ENCODE assay signal across 23 cellular contexts in the genomic region with DNA sequence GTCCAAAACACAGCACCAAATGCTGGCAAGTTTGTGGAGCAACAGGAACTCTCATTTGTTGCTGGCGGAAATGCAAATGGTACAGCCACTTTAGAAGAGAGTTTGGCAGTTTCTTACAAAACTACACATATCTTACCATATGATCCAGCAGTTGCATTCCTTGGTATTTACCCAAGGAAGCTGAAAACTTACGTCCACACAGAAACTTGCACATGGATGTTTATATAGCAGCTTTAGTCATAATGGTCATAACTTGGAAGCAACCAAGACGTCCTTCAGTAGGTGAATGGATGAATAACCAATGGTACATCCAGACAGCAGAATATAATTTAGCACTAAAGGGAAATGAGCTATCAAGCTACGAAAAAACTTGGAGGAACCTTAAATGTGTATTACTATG.
DNase-seq lines count a peak whose midpoint lies in the region; ATAC-seq and TF ChIP-seq lines count a peak whose summit lies in the region.
"Had no signal": no experiment of that assay in that cellular context is flagged by ENCODE, and none has a peak within 500 bp of the region (broad histone marks: within the 10 kb centered on the region; RNA-seq: fewer than 3 reads in every experiment).

No MANE protein-coding gene starts in this region.

- peaks cover 42% of the 10 kb centered on the region for H3K27me3 ChIP-seq in PC-3 (ENCODE audit: low read length)
- H3K27me3 ChIP-seq: BLaER1 treated with 17β-estradiol and CSF1 and Interleukin-3, amounts not matched to agents 10 nM and 100 nM had no signal

- H3K36me3 ChIP-seq in PC-3 (ENCODE audit: low read depth, low read length): no peaks in the 10 kb centered on the region

- POLR2A ChIA-PET in AG04449 (lab: Yijun Ruan, JAX): no interaction called here
- POLR2A ChIA-PET in PC-3 (lab: Charles Lee; ENCODE audit: unreplicated experiment): no interaction called here

- no peaks in the 10 kb centered on the region for H3K9me2 ChIP-seq in PC-3 (replicated peaks; ENCODE audit: low read length)

- no peak overlapping the region for H3K27ac ChIP-seq in PC-3 (ENCODE audit: low read length)
- H3K27ac ChIP-seq: 22Rv1; BLaER1 treated with 17β-estradiol and CSF1 and Interleukin-3, amounts not matched to agents 10 nM and 100 nM had no signal

- intact Hi-C loops in PC-3 (cut with micrococcal nuclease): no loop called here

- no TSS peak for BruUV-seq in PC-3 (replicated peaks; lab: Mats Ljungman, UMichigan)

- no peaks in the 10 kb centered on the region for H4K20me1 ChIP-seq in PC-3 (ENCODE audit: low read length)
- H4K20me1 ChIP-seq: BLaER1 treated with 17β-estradiol and CSF1 and Interleukin-3, amounts not matched to agents 10 nM and 100 nM had no signal

- H3K9ac ChIP-seq in PC-3 (ENCODE audit: low read length): no peak overlapping the region
- H3K9ac ChIP-seq: BLaER1 treated with 17β-estradiol and CSF1 and Interleukin-3, amounts not matched to agents 10 nM and 100 nM had no signal

- TF ChIP-seq CTCF in AG04449 (IDR thresholded peaks at IDR 0.05; ENCODE audit: insufficient read depth, low read length, missing control alignments): no peak
- TF ChIP-seq CTCF in PC-3 (conservative IDR thresholded peaks at IDR 0.05; ENCODE audit: low read depth, low read length): no peak
- no peak for TF ChIP-seq CTCF in choroid plexus epithelial cell (conservative IDR thresholded peaks at IDR 0.05; ENCODE audit: low read depth, low read length)
- TF ChIP-seq CTCF in fibroblast of villous mesenchyme (IDR thresholded peaks at IDR 0.05; ENCODE audit: insufficient read depth, low read depth, low read length): no peak

- CTCF ChIA-PET in AG04449 (lab: Yijun Ruan, JAX) (no interaction called here), PC-3 (lab: Charles Lee) (no interaction called here)

- H3K4me1 ChIP-seq in PC-3 (ENCODE audit: insufficient read depth, low read length): no peaks in the 10 kb centered on the region
- H3K4me1 ChIP-seq: BLaER1 treated with 17β-estradiol and CSF1 and Interleukin-3, amounts not matched to agents 10 nM and 100 nM had no signal

- ATAC-seq in PC-3: peak; percentile 27; the same call in 1 of the 2 replicates
- ATAC-seq in GM19324 (IDR thresholded peaks at IDR 0.05; ENCODE audit: low FRiP score, unreplicated experiment): no peak
- ATAC-seq in GM19351 (IDR thresholded peaks at IDR 0.05; ENCODE audit: unreplicated experiment): no peak
- ATAC-seq: Panc1 had no signal

- H3K9me3 ChIP-seq in PC-3 (ENCODE audit: low read length): no peaks in the 10 kb centered on the region
- H3K9me3 ChIP-seq: BLaER1 treated with 17β-estradiol and CSF1 and Interleukin-3, amounts not matched to agents 10 nM and 100 nM had no signal

- H3K4me3 ChIP-seq in AG04449 (ENCODE audit: low read depth, low read length) (no peak overlapping the region), PC-3 (ENCODE audit: low read length) (no peak overlapping the region), choroid plexus epithelial cell (ENCODE audit: low read depth, low read length) (no peak overlapping the region), fibroblast of villous mesenchyme (ENCODE audit: low read depth, low read length) (no peak overlapping the region)
- H3K4me3 ChIP-seq: BLaER1 treated with 17β-estradiol and CSF1 and Interleukin-3, amounts not matched to agents 10 nM and 100 nM had no signal

- no peaks in the 10 kb centered on the region for H3F3A ChIP-seq in PC-3 (ENCODE audit: low read length, unreplicated experiment)

- H3K79me2 ChIP-seq in PC-3 (ENCODE audit: low read length): no peaks in the 10 kb centered on the region

- peak; percentile 16 for DNase-seq in AG04449 (ENCODE audit: low read depth, low spot score)
- DNase-seq in PC-3: peak; percentile 21
- peak; percentile 11 for DNase-seq in choroid plexus epithelial cell (ENCODE audit: low read depth)
- DNase-seq in fibroblast of villous mesenchyme (ENCODE audit: low read depth): peak; percentile 1
- no peak for DNase-seq in T-helper 2 cell
- DNase-seq in islet precursor cell: no peak
- DNase-seq: ACHN; CD4-positive, alpha-beta memory T cell; DMS153; GF-D8; KG1; NCI-H1105 treated with DMSO at 0.1 percent for 48 hours; NCI-H2029 treated with DMSO at 0.1 percent for 48 hours; NCI-H345; NCI-H524; NCI-H774; NK-92 treated with Interleukin-12 subunit alpha and Interleukin-12 subunit beta, amount 100 ng/mL, for 24 hours; SIG-M5 had no signal

- H3K4me2 ChIP-seq in PC-3 (ENCODE audit: low read length): no peak overlapping the region
- H3K4me2 ChIP-seq: BLaER1 treated with 17β-estradiol and CSF1 and Interleukin-3, amounts not matched to agents 10 nM and 100 nM had no signal

- H2AFZ ChIP-seq in PC-3 (ENCODE audit: low read length): no peak overlapping the region

Comparison
In these comparisons a context has a peak if more than half of its experiments do, and no peak if none do; other contexts are left out.
1. DNase-seq: peak in AG04449 (single experiment), PC-3 (single experiment), choroid plexus epithelial cell (single experiment) and fibroblast of villous mesenchyme (single experiment); none in T-helper 2 cell (0 of 5) and islet precursor cell (single experiment).